8 cellular contexts compared by ENCODE assay signal in genomic region chr14:93113678-93114067, GRCh38. TPM values are rescaled to one million over a fixed set of nuclear protein-coding genes. Genes with fewer than 3 reads are reported as not detected.
DNase-seq lines count a peak whose midpoint lies in the region; ATAC-seq and TF ChIP-seq lines count a peak whose summit lies in the region.

No MANE protein-coding gene starts in this region.

- H3K27me3 ChIP-seq in cardiac muscle cell = no peaks in the 10 kb centered on the region
- H3K27me3 ChIP-seq in uterus = no peaks in the 10 kb centered on the region

- no peak for DNase-seq in cardiac muscle cell (ENCODE audit: low read depth in 1 of 2, low spot score in 1 of 2)
- DNase-seq in left cardiac atrium = no peak
- no peak for DNase-seq in astrocyte of the cerebellum (ENCODE audit: low read depth)
- DNase-seq in memory B cell (ENCODE audit: low spot score in 2 of 2) = no peak
- no peak for DNase-seq in uterus
- no peak for DNase-seq in NCI-H2107 (lab: John Stamatoyannopoulos, UW)
- no peak for DNase-seq in NK-92 treated with Interleukin-12 subunit alpha and Interleukin-12 subunit beta, amount 100 ng/mL, for 24 hours (lab: John Stamatoyannopoulos, UW)

- no peaks in the 10 kb centered on the region for H3K36me3 Mint-ChIP-seq in memory B cell

- H3K9me3 ChIP-seq in cardiac muscle cell (ENCODE audit: low read depth) (no peaks in the 10 kb centered on the region), uterus (no peaks in the 10 kb centered on the region)

- in situ Hi-C loops in astrocyte of the cerebellum (cut with HindIII; ENCODE audit: low sequenced_read_pairs) = loop anchor here (5.0 kb wide), 1 partner anchor 66 kb away; no protein-coding TSS in a partner anchor

- H3K4me1 ChIP-seq in cardiac muscle cell (ENCODE audit: low read depth) = peaks cover 16% of the 10 kb centered on the region
- H3K4me1 ChIP-seq in uterus = peaks cover 0 to 5% of the 10 kb centered on the region in 2 donors

- H3K36me3 ChIP-seq in cardiac muscle cell = no peaks in the 10 kb centered on the region
- no peaks in the 10 kb centered on the region for H3K36me3 ChIP-seq in uterus

- H3K4me3 Mint-ChIP-seq in memory B cell = peak overlapping the region; percentile 86

- H3K4me3 ChIP-seq in cardiac muscle cell (peak overlapping the region; percentile 69), astrocyte of the cerebellum (ENCODE audit: low read depth, low read length) (peak overlapping the region; percentile 67), uterus (peak overlapping the region; percentile 71 to 81)

- no peaks in the 10 kb centered on the region for H3K27me3 Mint-ChIP-seq in memory B cell

- no peak for TF ChIP-seq POLR2A in uterus (IDR thresholded peaks at IDR 0.05)

- peak overlapping the region; percentile 79 for H3K27ac Mint-ChIP-seq in memory B cell

- peaks cover 33% of the 10 kb centered on the region for H3K4me1 Mint-ChIP-seq in memory B cell

- ATAC-seq in left cardiac atrium (no peak), memory B cell (ENCODE audit: low read depth) (no peak)
- no peak for ATAC-seq in activated CD4-positive, CD25-positive, alpha-beta regulatory T cell treated with anti-CD3 and anti-CD28 coated beads, Interleukin-2, amount 50 U/mL, for 24 hours

- no peaks in the 10 kb centered on the region for H3K9me3 Mint-ChIP-seq in memory B cell

- intact Hi-C loops in left cardiac atrium (cut with DNase I) = loop anchor here in 1 of 2 donors (10.0 kb wide), 1 partner anchor 79 kb away; no protein-coding TSS in a partner anchor
- intact Hi-C loops in uterus (cut with DNase I; ENCODE audit: low total_unique reads) = loop anchor here (10.0 kb wide), 1 partner anchor 149 kb away; no protein-coding TSS in a partner anchor

- H3K27ac ChIP-seq in cardiac muscle cell (no peak overlapping the region), uterus (peak overlapping the region; percentile 96 to 99)

- TF ChIP-seq CTCF in cardiac muscle cell (IDR thresholded peaks at IDR 0.05; ENCODE audit: low read depth, low read length) (no peak), astrocyte of the cerebellum (IDR thresholded peaks at IDR 0.05; ENCODE audit: low read depth, low read length, missing control alignments) (no peak), uterus (IDR thresholded peaks at IDR 0.05) (no peak)

RNA-seq across cellular contexts. Expression of gene ITPK1, which starts 2.1 kb away (rescaled TPM):
- total RNA-seq in cardiac muscle cell (38.7 and 42.9 TPM in 2 replicates), left cardiac atrium (10 to 100 TPM; 92.0 to 99.9 TPM), uterus (10 to 100 TPM; 19.7 to 97.7 (median 26.5) TPM)
- 33.0 and 39.4 TPM in 2 replicates for polyA plus RNA-seq in cardiac muscle cell
